2 cellular contexts compared by ENCODE assay signal in the genomic region with DNA sequence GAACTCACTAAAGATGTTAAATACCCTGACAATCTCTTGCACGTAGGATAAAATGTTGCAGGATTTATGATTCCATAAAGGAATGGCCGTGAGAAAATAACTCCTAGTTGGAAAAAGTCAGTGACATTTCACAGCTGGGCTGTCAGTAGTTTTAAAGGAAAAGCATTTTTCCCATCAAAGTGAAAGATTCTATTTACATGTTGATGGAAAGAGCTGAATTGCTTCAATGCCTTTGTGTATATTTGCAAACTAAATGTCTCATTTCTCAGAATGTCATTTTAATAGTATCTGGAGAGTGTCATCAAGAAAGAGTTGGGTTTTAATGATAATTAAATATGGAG.
TF ChIP-seq lines count a peak whose summit lies in the region.

No MANE protein-coding gene starts in this region.

TF ChIP-seq in liver, 16 proteins besides CTCF, POLR2A, EP300 and RAD21:
- TF ChIP-seq GABPA (IDR thresholded peaks at IDR 0.05 in 1 of 2, conservative IDR thresholded peaks at IDR 0.05 in 1 of 2) (no peak), SP1 (IDR thresholded peaks at IDR 0.05) (no peak), TAF1 (conservative IDR thresholded peaks at IDR 0.05) (no peak), HNF4G (IDR thresholded peaks at IDR 0.05) (no peak), HNF4A (conservative IDR thresholded peaks at IDR 0.05) (no peak), JUND (IDR thresholded peaks at IDR 0.05) (no peak), FOXA1 (IDR thresholded peaks at IDR 0.05) (no peak), NR2F2 (IDR thresholded peaks at IDR 0.05) (no peak), RXRA (IDR thresholded peaks at IDR 0.05) (peak in 1 of 2 donors; percentile 27)
- TF ChIP-seq, protein P1, sequence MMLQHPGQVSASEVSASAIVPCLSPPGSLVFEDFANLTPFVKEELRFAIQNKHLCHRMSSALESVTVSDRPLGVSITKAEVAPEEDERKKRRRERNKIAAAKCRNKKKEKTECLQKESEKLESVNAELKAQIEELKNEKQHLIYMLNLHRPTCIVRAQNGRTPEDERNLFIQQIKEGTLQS (IDR thresholded peaks at IDR 0.05) = no peak
- TF ChIP-seq, protein P2, sequence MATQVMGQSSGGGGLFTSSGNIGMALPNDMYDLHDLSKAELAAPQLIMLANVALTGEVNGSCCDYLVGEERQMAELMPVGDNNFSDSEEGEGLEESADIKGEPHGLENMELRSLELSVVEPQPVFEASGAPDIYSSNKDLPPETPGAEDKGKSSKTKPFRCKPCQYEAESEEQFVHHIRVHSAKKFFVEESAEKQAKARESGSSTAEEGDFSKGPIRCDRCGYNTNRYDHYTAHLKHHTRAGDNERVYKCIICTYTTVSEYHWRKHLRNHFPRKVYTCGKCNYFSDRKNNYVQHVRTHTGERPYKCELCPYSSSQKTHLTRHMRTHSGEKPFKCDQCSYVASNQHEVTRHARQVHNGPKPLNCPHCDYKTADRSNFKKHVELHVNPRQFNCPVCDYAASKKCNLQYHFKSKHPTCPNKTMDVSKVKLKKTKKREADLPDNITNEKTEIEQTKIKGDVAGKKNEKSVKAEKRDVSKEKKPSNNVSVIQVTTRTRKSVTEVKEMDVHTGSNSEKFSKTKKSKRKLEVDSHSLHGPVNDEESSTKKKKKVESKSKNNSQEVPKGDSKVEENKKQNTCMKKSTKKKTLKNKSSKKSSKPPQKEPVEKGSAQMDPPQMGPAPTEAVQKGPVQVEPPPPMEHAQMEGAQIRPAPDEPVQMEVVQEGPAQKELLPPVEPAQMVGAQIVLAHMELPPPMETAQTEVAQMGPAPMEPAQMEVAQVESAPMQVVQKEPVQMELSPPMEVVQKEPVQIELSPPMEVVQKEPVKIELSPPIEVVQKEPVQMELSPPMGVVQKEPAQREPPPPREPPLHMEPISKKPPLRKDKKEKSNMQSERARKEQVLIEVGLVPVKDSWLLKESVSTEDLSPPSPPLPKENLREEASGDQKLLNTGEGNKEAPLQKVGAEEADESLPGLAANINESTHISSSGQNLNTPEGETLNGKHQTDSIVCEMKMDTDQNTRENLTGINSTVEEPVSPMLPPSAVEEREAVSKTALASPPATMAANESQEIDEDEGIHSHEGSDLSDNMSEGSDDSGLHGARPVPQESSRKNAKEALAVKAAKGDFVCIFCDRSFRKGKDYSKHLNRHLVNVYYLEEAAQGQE (IDR thresholded peaks at IDR 0.05) = peak; percentile 47

TF ChIP-seq in HepG2, 621 proteins besides CTCF, POLR2A, EP300 and RAD21:
- TF ChIP-seq, protein P3, sequence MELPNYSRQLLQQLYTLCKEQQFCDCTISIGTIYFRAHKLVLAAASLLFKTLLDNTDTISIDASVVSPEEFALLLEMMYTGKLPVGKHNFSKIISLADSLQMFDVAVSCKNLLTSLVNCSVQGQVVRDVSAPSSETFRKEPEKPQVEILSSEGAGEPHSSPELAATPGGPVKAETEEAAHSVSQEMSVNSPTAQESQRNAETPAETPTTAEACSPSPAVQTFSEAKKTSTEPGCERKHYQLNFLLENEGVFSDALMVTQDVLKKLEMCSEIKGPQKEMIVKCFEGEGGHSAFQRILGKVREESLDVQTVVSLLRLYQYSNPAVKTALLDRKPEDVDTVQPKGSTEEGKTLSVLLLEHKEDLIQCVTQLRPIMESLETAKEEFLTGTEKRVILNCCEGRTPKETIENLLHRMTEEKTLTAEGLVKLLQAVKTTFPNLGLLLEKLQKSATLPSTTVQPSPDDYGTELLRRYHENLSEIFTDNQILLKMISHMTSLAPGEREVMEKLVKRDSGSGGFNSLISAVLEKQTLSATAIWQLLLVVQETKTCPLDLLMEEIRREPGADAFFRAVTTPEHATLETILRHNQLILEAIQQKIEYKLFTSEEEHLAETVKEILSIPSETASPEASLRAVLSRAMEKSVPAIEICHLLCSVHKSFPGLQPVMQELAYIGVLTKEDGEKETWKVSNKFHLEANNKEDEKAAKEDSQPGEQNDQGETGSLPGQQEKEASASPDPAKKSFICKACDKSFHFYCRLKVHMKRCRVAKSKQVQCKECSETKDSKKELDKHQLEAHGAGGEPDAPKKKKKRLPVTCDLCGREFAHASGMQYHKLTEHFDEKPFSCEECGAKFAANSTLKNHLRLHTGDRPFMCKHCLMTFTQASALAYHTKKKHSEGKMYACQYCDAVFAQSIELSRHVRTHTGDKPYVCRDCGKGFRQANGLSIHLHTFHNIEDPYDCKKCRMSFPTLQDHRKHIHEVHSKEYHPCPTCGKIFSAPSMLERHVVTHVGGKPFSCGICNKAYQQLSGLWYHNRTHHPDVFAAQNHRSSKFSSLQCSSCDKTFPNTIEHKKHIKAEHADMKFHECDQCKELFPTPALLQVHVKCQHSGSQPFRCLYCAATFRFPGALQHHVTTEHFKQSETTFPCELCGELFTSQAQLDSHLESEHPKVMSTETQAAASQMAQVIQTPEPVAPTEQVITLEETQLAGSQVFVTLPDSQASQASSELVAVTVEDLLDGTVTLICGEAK (IDR thresholded peaks at IDR 0.05) = no peak
- TF ChIP-seq, protein P3 (CRISPR knock-in tag; IDR thresholded peaks at IDR 0.05) = no peak
- TF ChIP-seq, protein P4, sequence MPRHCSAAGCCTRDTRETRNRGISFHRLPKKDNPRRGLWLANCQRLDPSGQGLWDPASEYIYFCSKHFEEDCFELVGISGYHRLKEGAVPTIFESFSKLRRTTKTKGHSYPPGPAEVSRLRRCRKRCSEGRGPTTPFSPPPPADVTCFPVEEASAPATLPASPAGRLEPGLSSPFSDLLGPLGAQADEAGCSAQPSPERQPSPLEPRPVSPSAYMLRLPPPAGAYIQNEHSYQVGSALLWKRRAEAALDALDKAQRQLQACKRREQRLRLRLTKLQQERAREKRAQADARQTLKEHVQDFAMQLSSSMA (CRISPR knock-in tag; IDR thresholded peaks at IDR 0.05) = no peak
- no peak for TF ChIP-seq REXO4 (CRISPR knock-in tag; IDR thresholded peaks at IDR 0.05; ENCODE audit: borderline replicate concordance)
- no peak for TF ChIP-seq ZNF75D (CRISPR knock-in tag; IDR thresholded peaks at IDR 0.05; ENCODE audit: borderline replicate concordance)
- TF ChIP-seq, protein P5, sequence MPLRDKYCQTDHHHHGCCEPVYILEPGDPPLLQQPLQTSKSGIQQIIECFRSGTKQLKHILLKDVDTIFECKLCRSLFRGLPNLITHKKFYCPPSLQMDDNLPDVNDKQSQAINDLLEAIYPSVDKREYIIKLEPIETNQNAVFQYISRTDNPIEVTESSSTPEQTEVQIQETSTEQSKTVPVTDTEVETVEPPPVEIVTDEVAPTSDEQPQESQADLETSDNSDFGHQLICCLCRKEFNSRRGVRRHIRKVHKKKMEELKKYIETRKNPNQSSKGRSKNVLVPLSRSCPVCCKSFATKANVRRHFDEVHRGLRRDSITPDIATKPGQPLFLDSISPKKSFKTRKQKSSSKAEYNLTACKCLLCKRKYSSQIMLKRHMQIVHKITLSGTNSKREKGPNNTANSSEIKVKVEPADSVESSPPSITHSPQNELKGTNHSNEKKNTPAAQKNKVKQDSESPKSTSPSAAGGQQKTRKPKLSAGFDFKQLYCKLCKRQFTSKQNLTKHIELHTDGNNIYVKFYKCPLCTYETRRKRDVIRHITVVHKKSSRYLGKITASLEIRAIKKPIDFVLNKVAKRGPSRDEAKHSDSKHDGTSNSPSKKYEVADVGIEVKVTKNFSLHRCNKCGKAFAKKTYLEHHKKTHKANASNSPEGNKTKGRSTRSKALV (CRISPR knock-in tag; IDR thresholded peaks at IDR 0.05) = no peak
- TF ChIP-seq ATF7 (IDR thresholded peaks at IDR 0.05) = no peak
- TF ChIP-seq ATF7 (CRISPR knock-in tag; IDR thresholded peaks at IDR 0.05) = no peak
